In the genomic region with DNA sequence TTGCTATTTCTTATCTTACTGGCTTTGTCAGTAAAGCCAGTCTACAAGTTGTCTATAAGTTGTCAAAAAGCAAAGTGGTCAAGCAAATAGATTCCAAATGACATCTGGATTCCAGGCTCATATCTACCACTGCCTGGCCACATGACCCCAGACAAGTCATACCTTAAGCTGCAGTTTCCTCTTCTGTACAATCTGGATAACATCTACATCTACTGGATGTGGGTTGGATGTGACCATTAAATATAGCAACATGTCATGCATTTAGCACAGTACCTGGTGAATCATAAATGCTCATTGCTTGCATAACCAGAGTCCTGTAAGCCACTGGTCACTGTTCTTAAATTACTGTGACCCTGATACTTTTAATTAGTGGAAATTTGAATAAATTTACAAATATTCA, we compare ENCODE assay signal across 26 cellular contexts. TPM values are rescaled to one million over a fixed set of nuclear protein-coding genes. Genes with fewer than 3 reads are reported as not detected.
DNase-seq lines count a peak whose midpoint lies in the region; ATAC-seq and TF ChIP-seq lines count a peak whose summit lies in the region.
"Had no signal": no experiment of that assay in that cellular context is flagged by ENCODE, and none has a peak within 500 bp of the region (broad histone marks: within the 10 kb centered on the region; RNA-seq: fewer than 3 reads in every experiment).

No MANE protein-coding gene starts in this region.

- intact Hi-C loops in mammary epithelial cell (cut with micrococcal nuclease): no loop called here
- intact Hi-C loops in naive thymus-derived CD4-positive, alpha-beta T cell (cut with micrococcal nuclease): no loop called here

- no peaks in the 10 kb centered on the region for H3K9me3 Mint-ChIP-seq in naive thymus-derived CD4-positive, alpha-beta T cell
- H3K9me3 Mint-ChIP-seq: activated naive CD4-positive, alpha-beta T cell treated with anti-CD3 and anti-CD28 coated beads for 36 hours; activated T-cell treated with anti-CD3 and anti-CD28 coated beads, Interleukin-2, amount 50 U/mL, for 72 hours; endodermal cell; naive B cell had no signal

- H3K36me3 Mint-ChIP-seq in naive thymus-derived CD4-positive, alpha-beta T cell: no peaks in the 10 kb centered on the region
- H3K36me3 Mint-ChIP-seq: activated CD8-positive, alpha-beta memory T cell treated with anti-CD3 and anti-CD28 coated beads, Interleukin-2, amount 10 ng/mL, durations not matched to agents 7 days and 5 days had no signal

- POLR2A ChIA-PET in naive thymus-derived CD4-positive, alpha-beta T cell (lab: Charles Lee): no interaction called here

- TF ChIP-seq CTCF in mammary epithelial cell (conservative IDR thresholded peaks at IDR 0.05 in 1 of 2, IDR thresholded peaks at IDR 0.05 in 1 of 2; ENCODE audit: extremely low read depth in 1 of 2, insufficient read depth in 1 of 2, low read depth in 1 of 2, low read length in 2 of 2): peak in 1 of 2 donors; percentile 5

- CTCF ChIA-PET in mammary epithelial cell (lab: Charles Lee; ENCODE audit: low non-redundant PET): no interaction called here
- CTCF ChIA-PET in naive thymus-derived CD4-positive, alpha-beta T cell (lab: Charles Lee): no interaction called here

- no peak overlapping the region for H3K27ac Mint-ChIP-seq in naive thymus-derived CD4-positive, alpha-beta T cell
- H3K27ac Mint-ChIP-seq: activated CD8-positive, alpha-beta memory T cell treated with anti-CD3 and anti-CD28 coated beads, Interleukin-2, amount 10 ng/mL, durations not matched to agents 7 days and 5 days; activated naive CD4-positive, alpha-beta T cell treated with anti-CD3 and anti-CD28 coated beads for 36 hours; activated T-cell treated with anti-CD3 and anti-CD28 coated beads, Interleukin-2, amount 50 U/mL, for 72 hours; endodermal cell; naive B cell had no signal

- in situ Hi-C loops in mammary epithelial cell (cut with MboI; ENCODE audit: low sequenced_read_pairs in 2 of 2) (loop anchor here in 1 of 2 donors (25.0 kb wide), 1 partner anchor 88 kb away; no protein-coding TSS in a partner anchor), KBM-7 (cut with MboI; ENCODE audit: low pct_unique_long_range_greater_than_20kb, low sequenced_read_pairs) (no loop called here)

- peak; percentile 19 for DNase-seq in EL
- DNase-seq in LoVo (ENCODE audit: low spot score): peak; percentile 26
- DNase-seq in mammary epithelial cell: peak; percentile 75
- no peak for DNase-seq in naive thymus-derived CD4-positive, alpha-beta T cell
- DNase-seq in NCI-H2029 treated with DMSO at 0.1 percent for 48 hours (lab: John Stamatoyannopoulos, UW): no peak
- DNase-seq in KBM-7: no peak
- DNase-seq in middle frontal gyrus (ENCODE audit: extremely low spot score, low spot score): no peak
- DNase-seq: activated CD4-positive, alpha-beta T cell treated with anti-CD3 and anti-CD28 coated beads for 48 hours; activated CD8-positive, alpha-beta memory T cell treated with anti-CD3 and anti-CD28 coated beads, Interleukin-2, amount 10 ng/mL, durations not matched to agents 7 days and 5 days; activated naive CD4-positive, alpha-beta T cell treated with anti-CD3 and anti-CD28 coated beads for 36 hours; activated T-cell treated with anti-CD3 and anti-CD28 coated beads, Interleukin-2, amount 50 U/mL, for 72 hours; amniotic stem cell; endodermal cell; heart right ventricle; mesendoderm; naive B cell; NCI-H1694 treated with DMSO at 0.1 percent for 48 hours; NCI-H526 treated with DMSO at 0.1 percent for 48 hours; occipital lobe; stimulated activated CD4-positive, alpha-beta T cell treated with anti-CD3 and anti-CD28 coated beads, Interleukin-2, amount 100 ng/mL, for 24 hours had no signal

- no peaks in the 10 kb centered on the region for H4K20me1 ChIP-seq in mammary epithelial cell (ENCODE audit: insufficient read depth, low read length)
- H4K20me1 ChIP-seq: BLaER1 treated with 17β-estradiol and CSF1 and Interleukin-3, amounts not matched to agents 10 nM and 100 nM had no signal

- BruUV-seq in mammary epithelial cell (replicated peaks; lab: Mats Ljungman, UMichigan): no TSS peak

- H3K4me1 ChIP-seq in mammary epithelial cell (ENCODE audit: insufficient read depth, low read length): peaks cover 28% of the 10 kb centered on the region
- no peaks in the 10 kb centered on the region for H3K4me1 ChIP-seq in naive thymus-derived CD4-positive, alpha-beta T cell (ENCODE audit: control insufficient read depth in 2 of 2, insufficient read depth in 2 of 2, low read length in 2 of 2)
- H3K4me1 ChIP-seq: BLaER1 treated with 17β-estradiol and CSF1 and Interleukin-3, amounts not matched to agents 10 nM and 100 nM had no signal

- no peak overlapping the region for H3K4me3 Mint-ChIP-seq in naive thymus-derived CD4-positive, alpha-beta T cell
- H3K4me3 Mint-ChIP-seq: activated CD8-positive, alpha-beta memory T cell treated with anti-CD3 and anti-CD28 coated beads, Interleukin-2, amount 10 ng/mL, durations not matched to agents 7 days and 5 days; activated naive CD4-positive, alpha-beta T cell treated with anti-CD3 and anti-CD28 coated beads for 36 hours; activated T-cell treated with anti-CD3 and anti-CD28 coated beads, Interleukin-2, amount 50 U/mL, for 72 hours; endodermal cell; naive B cell had no signal

- H3K27me3 ChIP-seq in mammary epithelial cell (ENCODE audit: insufficient read depth, low read length): no peaks in the 10 kb centered on the region
- no peaks in the 10 kb centered on the region for H3K27me3 ChIP-seq in naive thymus-derived CD4-positive, alpha-beta T cell (ENCODE audit: control insufficient read depth in 2 of 2, insufficient read depth in 2 of 2, low read length in 2 of 2)
- H3K27me3 ChIP-seq: BLaER1 treated with 17β-estradiol and CSF1 and Interleukin-3, amounts not matched to agents 10 nM and 100 nM; heart right ventricle had no signal

- no peak overlapping the region for H3K9ac ChIP-seq in mammary epithelial cell (ENCODE audit: insufficient read depth, low read length)
- H3K9ac ChIP-seq: BLaER1 treated with 17β-estradiol and CSF1 and Interleukin-3, amounts not matched to agents 10 nM and 100 nM had no signal

- no peaks in the 10 kb centered on the region for H3K36me3 ChIP-seq in mammary epithelial cell (ENCODE audit: insufficient read depth, low read length)
- H3K36me3 ChIP-seq in naive thymus-derived CD4-positive, alpha-beta T cell (ENCODE audit: control insufficient read depth in 2 of 3, insufficient read depth in 3 of 3, low read length in 3 of 3): no peaks in the 10 kb centered on the region
- H3K36me3 ChIP-seq: BLaER1 treated with 17β-estradiol and CSF1 and Interleukin-3, amounts not matched to agents 10 nM and 100 nM; heart right ventricle had no signal

- dilution Hi-C loops in mammary epithelial cell (cut with HindIII; ENCODE audit: low sequenced_read_pairs): loop anchor here (25.0 kb wide), 1 partner anchor 162 kb away; no protein-coding TSS in a partner anchor

- H3K4me3 ChIP-seq in mammary epithelial cell (replicated peaks in 1 of 3; ENCODE audit: insufficient read depth in 1 of 3, low read depth in 2 of 3, low read length in 3 of 3): no peak overlapping the region
- H3K4me3 ChIP-seq in naive thymus-derived CD4-positive, alpha-beta T cell (ENCODE audit: low read length): no peak overlapping the region
- H3K4me3 ChIP-seq: BLaER1 treated with 17β-estradiol and CSF1 and Interleukin-3, amounts not matched to agents 10 nM and 100 nM; coronary artery; heart right ventricle; K562; smooth muscle cell had no signal

- H3K79me2 ChIP-seq in mammary epithelial cell (ENCODE audit: insufficient read depth, low read length): peaks cover 65% of the 10 kb centered on the region

- H3K4me2 ChIP-seq in mammary epithelial cell (ENCODE audit: insufficient read depth, low read depth, low read length): peak overlapping the region; percentile 24
- H3K4me2 ChIP-seq: BLaER1 treated with 17β-estradiol and CSF1 and Interleukin-3, amounts not matched to agents 10 nM and 100 nM; smooth muscle cell had no signal

- H2AFZ ChIP-seq in mammary epithelial cell (ENCODE audit: low read depth, low read length): no peak overlapping the region

- H3K9me3 ChIP-seq in mammary epithelial cell (replicated peaks; ENCODE audit: insufficient read depth, low read length): no peaks in the 10 kb centered on the region
- no peaks in the 10 kb centered on the region for H3K9me3 ChIP-seq in naive thymus-derived CD4-positive, alpha-beta T cell (ENCODE audit: control insufficient read depth in 2 of 3, low read length in 3 of 3)
- H3K9me3 ChIP-seq: BLaER1 treated with 17β-estradiol and CSF1 and Interleukin-3, amounts not matched to agents 10 nM and 100 nM; heart right ventricle had no signal

- H3K27ac ChIP-seq in mammary epithelial cell (ENCODE audit: insufficient read depth, low read depth, low read length): no peak overlapping the region
- H3K27ac ChIP-seq in naive thymus-derived CD4-positive, alpha-beta T cell (ENCODE audit: low read depth, low read length): no peak overlapping the region
- H3K27ac ChIP-seq: BLaER1 treated with 17β-estradiol and CSF1 and Interleukin-3, amounts not matched to agents 10 nM and 100 nM; heart right ventricle had no signal

- peak; percentile 37 for ATAC-seq in naive thymus-derived CD4-positive, alpha-beta T cell
- ATAC-seq in HG03378 (IDR thresholded peaks at IDR 0.05; ENCODE audit: unreplicated experiment): no peak
- ATAC-seq: activated CD8-positive, alpha-beta memory T cell treated with anti-CD3 and anti-CD28 coated beads, Interleukin-2, amount 10 ng/mL, durations not matched to agents 7 days and 5 days; heart right ventricle; K562; left lobe of liver had no signal

- H3K27me3 Mint-ChIP-seq in naive thymus-derived CD4-positive, alpha-beta T cell: peaks cover 0 to 15% (median 3%) of the 10 kb centered on the region in 5 donors
- H3K27me3 Mint-ChIP-seq: activated CD8-positive, alpha-beta memory T cell treated with anti-CD3 and anti-CD28 coated beads, Interleukin-2, amount 10 ng/mL, durations not matched to agents 7 days and 5 days; naive B cell had no signal

- no peaks in the 10 kb centered on the region for H3K4me1 Mint-ChIP-seq in naive thymus-derived CD4-positive, alpha-beta T cell
- H3K4me1 Mint-ChIP-seq: activated CD8-positive, alpha-beta memory T cell treated with anti-CD3 and anti-CD28 coated beads, Interleukin-2, amount 10 ng/mL, durations not matched to agents 7 days and 5 days; endodermal cell had no signal

RNA-seq across cellular contexts. Expression of a gene that starts 16.8 kb away (rescaled TPM):
- 10 to 100 TPM; 35.0 to 53.7 TPM for total RNA-seq in mammary epithelial cell
- polyA plus RNA-seq in mammary epithelial cell: 10.0 TPM
- 36.4 TPM for polyA minus RNA-seq in mammary epithelial cell
- total RNA-seq in naive thymus-derived CD4-positive, alpha-beta T cell: 1 to 10 TPM in 2 of 5 experiments, under 1 TPM in 2, not detected in 1; 0.27 to 8.0 (median 1.7) TPM
- under 1 TPM in 1 of 2 donors, not detected in 1; 0.22 TPM for polyA plus RNA-seq in naive thymus-derived CD4-positive, alpha-beta T cell
- total RNA-seq: activated CD8-positive, alpha-beta memory T cell treated with anti-CD3 and anti-CD28 coated beads, Interleukin-2, amount 10 ng/mL, durations not matched to agents 7 days and 5 days; activated naive CD4-positive, alpha-beta T cell treated with anti-CD3 and anti-CD28 coated beads for 36 hours had no signal

Comparison
In these comparisons a context has a peak if more than half of its experiments do, and no peak if none do; other contexts are left out.
1. DNase-seq: peak in EL (single experiment), LoVo (single experiment) and mammary epithelial cell (single experiment); none in naive thymus-derived CD4-positive, alpha-beta T cell (0 of 9), NCI-H2029 treated with DMSO at 0.1 percent for 48 hours (single experiment), KBM-7 (single experiment) and middle frontal gyrus (single experiment).